1 cellular context compared by ENCODE assay signal in genomic region chr10:71985542-71986250, GRCh38.
TF ChIP-seq lines count a peak whose summit lies in the region.

No MANE protein-coding gene starts in this region.

TF ChIP-seq in GM23338, 12 proteins besides CTCF, POLR2A, EP300 and RAD21 (continued from another document):
- TF ChIP-seq ZNF462 (CRISPR knock-in tag; IDR thresholded peaks at IDR 0.05) (no peak), NANOG (IDR thresholded peaks at IDR 0.05; ENCODE audit: borderline replicate concordance) (no peak), POLR2AphosphoS5 (IDR thresholded peaks at IDR 0.05; ENCODE audit: low read depth) (no peak), EZH2 (IDR thresholded peaks at IDR 0.05; ENCODE audit: low read depth, unreplicated experiment) (no peak), CREB1 (CRISPR knock-in tag; IDR thresholded peaks at IDR 0.05; ENCODE audit: low read depth) (no peak)
